Comparison of ENCODE assay signal across 1 cellular context in the genomic region with DNA sequence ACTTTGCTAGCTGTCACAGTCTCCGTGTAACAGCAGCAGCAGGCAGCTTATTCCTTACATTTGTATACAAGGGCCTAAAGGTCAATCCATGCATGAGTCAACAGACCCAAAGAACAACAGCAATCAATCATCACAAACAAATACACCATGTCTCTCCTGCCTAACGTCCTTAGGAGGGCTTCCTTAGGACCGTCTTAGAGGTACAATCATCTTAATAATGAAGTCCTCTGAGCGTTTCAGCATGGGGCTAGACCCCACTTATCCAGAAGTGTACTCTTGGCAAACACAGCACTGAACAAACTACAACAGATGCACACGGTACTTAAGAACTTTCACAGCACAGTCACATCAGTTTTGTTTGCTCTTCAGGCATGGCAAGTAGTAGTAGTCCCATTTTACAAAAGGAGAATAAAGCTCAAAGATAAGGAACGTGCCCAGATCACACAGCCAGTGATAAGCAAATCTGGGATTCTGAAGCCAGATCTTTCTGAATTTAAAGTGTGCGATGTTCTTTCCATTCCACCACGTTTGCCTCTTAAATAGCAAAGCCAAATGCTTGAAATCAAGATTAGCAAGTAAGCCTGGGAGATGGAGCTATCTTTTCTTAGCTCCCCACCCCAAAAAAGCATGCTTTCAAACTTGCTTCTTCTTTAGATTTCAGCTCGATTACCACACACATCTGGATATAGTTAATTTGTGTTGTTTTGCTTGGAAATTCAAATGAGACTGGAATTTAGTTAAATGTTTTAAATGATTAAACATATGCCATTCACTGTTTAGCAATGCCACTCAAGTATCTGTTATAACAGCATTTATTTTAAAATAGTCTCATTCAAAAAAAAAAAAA.
TF ChIP-seq lines count a peak whose summit lies in the region.

No MANE protein-coding gene starts in this region.

TF ChIP-seq in WTC11, 78 proteins besides CTCF, POLR2A, EP300 and RAD21 (continued from another document):
- TF ChIP-seq, protein P1, sequence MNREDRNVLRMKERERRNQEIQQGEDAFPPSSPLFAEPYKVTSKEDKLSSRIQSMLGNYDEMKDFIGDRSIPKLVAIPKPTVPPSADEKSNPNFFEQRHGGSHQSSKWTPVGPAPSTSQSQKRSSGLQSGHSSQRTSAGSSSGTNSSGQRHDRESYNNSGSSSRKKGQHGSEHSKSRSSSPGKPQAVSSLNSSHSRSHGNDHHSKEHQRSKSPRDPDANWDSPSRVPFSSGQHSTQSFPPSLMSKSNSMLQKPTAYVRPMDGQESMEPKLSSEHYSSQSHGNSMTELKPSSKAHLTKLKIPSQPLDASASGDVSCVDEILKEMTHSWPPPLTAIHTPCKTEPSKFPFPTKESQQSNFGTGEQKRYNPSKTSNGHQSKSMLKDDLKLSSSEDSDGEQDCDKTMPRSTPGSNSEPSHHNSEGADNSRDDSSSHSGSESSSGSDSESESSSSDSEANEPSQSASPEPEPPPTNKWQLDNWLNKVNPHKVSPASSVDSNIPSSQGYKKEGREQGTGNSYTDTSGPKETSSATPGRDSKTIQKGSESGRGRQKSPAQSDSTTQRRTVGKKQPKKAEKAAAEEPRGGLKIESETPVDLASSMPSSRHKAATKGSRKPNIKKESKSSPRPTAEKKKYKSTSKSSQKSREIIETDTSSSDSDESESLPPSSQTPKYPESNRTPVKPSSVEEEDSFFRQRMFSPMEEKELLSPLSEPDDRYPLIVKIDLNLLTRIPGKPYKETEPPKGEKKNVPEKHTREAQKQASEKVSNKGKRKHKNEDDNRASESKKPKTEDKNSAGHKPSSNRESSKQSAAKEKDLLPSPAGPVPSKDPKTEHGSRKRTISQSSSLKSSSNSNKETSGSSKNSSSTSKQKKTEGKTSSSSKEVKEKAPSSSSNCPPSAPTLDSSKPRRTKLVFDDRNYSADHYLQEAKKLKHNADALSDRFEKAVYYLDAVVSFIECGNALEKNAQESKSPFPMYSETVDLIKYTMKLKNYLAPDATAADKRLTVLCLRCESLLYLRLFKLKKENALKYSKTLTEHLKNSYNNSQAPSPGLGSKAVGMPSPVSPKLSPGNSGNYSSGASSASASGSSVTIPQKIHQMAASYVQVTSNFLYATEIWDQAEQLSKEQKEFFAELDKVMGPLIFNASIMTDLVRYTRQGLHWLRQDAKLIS (CRISPR knock-in tag; IDR thresholded peaks at IDR 0.05; ENCODE audit: borderline replicate concordance) = no peak
- TF ChIP-seq TEAD1 (CRISPR knock-in tag; IDR thresholded peaks at IDR 0.05) (no peak), NFYB (CRISPR knock-in tag; conservative IDR thresholded peaks at IDR 0.05; ENCODE audit: low read depth) (no peak), KAT7 (CRISPR knock-in tag; IDR thresholded peaks at IDR 0.05; ENCODE audit: borderline replicate concordance) (no peak), GTF2I (CRISPR knock-in tag; conservative IDR thresholded peaks at IDR 0.05) (no peak), TCF7 (CRISPR knock-in tag; IDR thresholded peaks at IDR 0.05; ENCODE audit: low read depth) (no peak), ZNF219 (CRISPR knock-in tag; IDR thresholded peaks at IDR 0.05; ENCODE audit: borderline replicate concordance) (no peak)
- TF ChIP-seq, protein P2, sequence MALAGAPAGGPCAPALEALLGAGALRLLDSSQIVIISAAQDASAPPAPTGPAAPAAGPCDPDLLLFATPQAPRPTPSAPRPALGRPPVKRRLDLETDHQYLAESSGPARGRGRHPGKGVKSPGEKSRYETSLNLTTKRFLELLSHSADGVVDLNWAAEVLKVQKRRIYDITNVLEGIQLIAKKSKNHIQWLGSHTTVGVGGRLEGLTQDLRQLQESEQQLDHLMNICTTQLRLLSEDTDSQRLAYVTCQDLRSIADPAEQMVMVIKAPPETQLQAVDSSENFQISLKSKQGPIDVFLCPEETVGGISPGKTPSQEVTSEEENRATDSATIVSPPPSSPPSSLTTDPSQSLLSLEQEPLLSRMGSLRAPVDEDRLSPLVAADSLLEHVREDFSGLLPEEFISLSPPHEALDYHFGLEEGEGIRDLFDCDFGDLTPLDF (CRISPR knock-in tag; IDR thresholded peaks at IDR 0.05) = no peak
- TF ChIP-seq, protein P3, sequence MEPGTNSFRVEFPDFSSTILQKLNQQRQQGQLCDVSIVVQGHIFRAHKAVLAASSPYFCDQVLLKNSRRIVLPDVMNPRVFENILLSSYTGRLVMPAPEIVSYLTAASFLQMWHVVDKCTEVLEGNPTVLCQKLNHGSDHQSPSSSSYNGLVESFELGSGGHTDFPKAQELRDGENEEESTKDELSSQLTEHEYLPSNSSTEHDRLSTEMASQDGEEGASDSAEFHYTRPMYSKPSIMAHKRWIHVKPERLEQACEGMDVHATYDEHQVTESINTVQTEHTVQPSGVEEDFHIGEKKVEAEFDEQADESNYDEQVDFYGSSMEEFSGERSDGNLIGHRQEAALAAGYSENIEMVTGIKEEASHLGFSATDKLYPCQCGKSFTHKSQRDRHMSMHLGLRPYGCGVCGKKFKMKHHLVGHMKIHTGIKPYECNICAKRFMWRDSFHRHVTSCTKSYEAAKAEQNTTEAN (CRISPR knock-in tag; IDR thresholded peaks at IDR 0.05) = no peak
- TF ChIP-seq, protein P4, sequence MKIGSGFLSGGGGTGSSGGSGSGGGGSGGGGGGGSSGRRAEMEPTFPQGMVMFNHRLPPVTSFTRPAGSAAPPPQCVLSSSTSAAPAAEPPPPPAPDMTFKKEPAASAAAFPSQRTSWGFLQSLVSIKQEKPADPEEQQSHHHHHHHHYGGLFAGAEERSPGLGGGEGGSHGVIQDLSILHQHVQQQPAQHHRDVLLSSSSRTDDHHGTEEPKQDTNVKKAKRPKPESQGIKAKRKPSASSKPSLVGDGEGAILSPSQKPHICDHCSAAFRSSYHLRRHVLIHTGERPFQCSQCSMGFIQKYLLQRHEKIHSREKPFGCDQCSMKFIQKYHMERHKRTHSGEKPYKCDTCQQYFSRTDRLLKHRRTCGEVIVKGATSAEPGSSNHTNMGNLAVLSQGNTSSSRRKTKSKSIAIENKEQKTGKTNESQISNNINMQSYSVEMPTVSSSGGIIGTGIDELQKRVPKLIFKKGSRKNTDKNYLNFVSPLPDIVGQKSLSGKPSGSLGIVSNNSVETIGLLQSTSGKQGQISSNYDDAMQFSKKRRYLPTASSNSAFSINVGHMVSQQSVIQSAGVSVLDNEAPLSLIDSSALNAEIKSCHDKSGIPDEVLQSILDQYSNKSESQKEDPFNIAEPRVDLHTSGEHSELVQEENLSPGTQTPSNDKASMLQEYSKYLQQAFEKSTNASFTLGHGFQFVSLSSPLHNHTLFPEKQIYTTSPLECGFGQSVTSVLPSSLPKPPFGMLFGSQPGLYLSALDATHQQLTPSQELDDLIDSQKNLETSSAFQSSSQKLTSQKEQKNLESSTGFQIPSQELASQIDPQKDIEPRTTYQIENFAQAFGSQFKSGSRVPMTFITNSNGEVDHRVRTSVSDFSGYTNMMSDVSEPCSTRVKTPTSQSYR (CRISPR knock-in tag; IDR thresholded peaks at IDR 0.05) = no peak
- TF ChIP-seq, protein P5, sequence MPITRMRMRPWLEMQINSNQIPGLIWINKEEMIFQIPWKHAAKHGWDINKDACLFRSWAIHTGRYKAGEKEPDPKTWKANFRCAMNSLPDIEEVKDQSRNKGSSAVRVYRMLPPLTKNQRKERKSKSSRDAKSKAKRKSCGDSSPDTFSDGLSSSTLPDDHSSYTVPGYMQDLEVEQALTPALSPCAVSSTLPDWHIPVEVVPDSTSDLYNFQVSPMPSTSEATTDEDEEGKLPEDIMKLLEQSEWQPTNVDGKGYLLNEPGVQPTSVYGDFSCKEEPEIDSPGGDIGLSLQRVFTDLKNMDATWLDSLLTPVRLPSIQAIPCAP (CRISPR knock-in tag; IDR thresholded peaks at IDR 0.05) = no peak
- TF ChIP-seq, protein P6, sequence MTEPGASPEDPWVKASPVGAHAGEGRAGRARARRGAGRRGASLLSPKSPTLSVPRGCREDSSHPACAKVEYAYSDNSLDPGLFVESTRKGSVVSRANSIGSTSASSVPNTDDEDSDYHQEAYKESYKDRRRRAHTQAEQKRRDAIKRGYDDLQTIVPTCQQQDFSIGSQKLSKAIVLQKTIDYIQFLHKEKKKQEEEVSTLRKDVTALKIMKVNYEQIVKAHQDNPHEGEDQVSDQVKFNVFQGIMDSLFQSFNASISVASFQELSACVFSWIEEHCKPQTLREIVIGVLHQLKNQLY (CRISPR knock-in tag; IDR thresholded peaks at IDR 0.05) = no peak
TF ChIP-seq in WTC11: peak in this region for 0.
